Comparison of ENCODE assay signal across 8 cellular contexts in the genomic region with DNA sequence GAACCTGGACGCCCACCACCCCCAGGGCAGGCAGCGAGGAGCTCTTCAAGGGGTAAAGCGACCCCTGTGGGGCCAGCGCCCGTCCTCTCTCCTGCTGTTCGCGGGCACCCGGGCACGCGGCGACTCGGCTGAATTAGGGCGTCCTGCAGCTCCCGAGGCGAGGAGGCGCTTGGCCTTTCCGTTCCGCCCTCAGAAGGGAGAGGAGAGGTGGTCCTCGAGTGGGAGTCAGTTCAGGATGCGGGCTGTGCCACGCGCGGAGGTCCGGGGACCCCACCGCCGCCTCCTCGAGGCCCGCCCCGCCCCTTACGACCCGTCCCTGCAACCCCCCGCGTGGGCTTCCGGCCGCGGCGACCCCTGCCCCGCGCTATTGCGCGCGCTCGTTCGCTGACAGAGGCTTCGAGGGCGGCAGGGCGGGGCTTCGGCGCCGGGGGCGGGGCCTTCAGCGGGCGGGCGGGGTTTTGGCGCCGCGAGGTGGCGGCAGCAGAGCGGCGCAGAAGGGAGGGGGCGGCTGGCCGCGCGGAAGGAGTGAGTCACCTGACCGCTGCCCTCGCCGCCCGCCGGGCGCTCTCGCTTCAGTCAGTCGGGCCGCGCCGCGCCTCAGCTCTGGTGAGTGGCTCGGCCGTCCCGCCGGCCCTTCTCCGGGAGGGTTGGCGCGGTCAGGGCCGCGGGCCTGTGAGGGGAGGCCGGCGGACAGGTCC. TPM values are rescaled to one million over a fixed set of nuclear protein-coding genes. Genes with fewer than 3 reads are reported as not detected.
DNase-seq lines count a peak whose midpoint lies in the region; ATAC-seq and TF ChIP-seq lines count a peak whose summit lies in the region.

A gene (plus strand): TSS at position 575 of the 698 bp plus-strand sequence. CDS start 22,359 bp downstream, outside the sequence.

- peak within 1 kb of the TSS; percentile 79 for H3K4me3 ChIP-seq in kidney epithelial cell (ENCODE audit: low read depth, low read length)

- H3K27me3 ChIP-seq in kidney epithelial cell (ENCODE audit: control insufficient read depth, insufficient read depth, low read length) = no peaks in the 10 kb centered on the region

- DNase-seq in AG08395 (ENCODE audit: low spot score) (peak; percentile 96), NCI-H460 (ENCODE audit: extremely low read depth, low read depth) (peak; percentile 78), cerebellar cortex (ENCODE audit: low spot score) (peak; percentile 83), kidney epithelial cell (ENCODE audit: low read depth) (peak; percentile 52)
- DNase-seq in activated CD4-positive, CD25-positive, alpha-beta regulatory T cell treated with anti-CD3 and anti-CD28 coated beads, Interleukin-2, amount 50 U/mL, for 72 hours = peak; percentile 90
- peak; percentile 78 to 83 for DNase-seq in stimulated activated CD4-positive, alpha-beta T cell treated with anti-CD3 and anti-CD28 coated beads, Interleukin-15, amount 100 ng/mL, for 48 hours (ENCODE audit: low read depth in 2 of 2)

- TF ChIP-seq CTCF in kidney epithelial cell (IDR thresholded peaks at IDR 0.05; ENCODE audit: insufficient read depth, low read length, poor library complexity, severe bottlenecking) = peak; percentile 2

- H3K36me3 ChIP-seq in kidney epithelial cell (ENCODE audit: control insufficient read depth, insufficient read depth, low read length) = no peaks in the 10 kb centered on the region

- ATAC-seq in GM19025 (IDR thresholded peaks at IDR 0.05; ENCODE audit: low read depth, unreplicated experiment) (peak; percentile 50), HG03342 (IDR thresholded peaks at IDR 0.05; ENCODE audit: unreplicated experiment) (peak; percentile 50)

RNA-seq across cellular contexts. Expression of the gene that starts here (rescaled TPM):
- total RNA-seq in NCI-H460 (2014; rRNA removed; shearing (Covaris generic)) = 45.7 and 53.6 TPM in 2 replicates
- polyA plus RNA-seq in NCI-H460 (2014; cell fraction: nucleus; rRNA removed) = 6.7 and 21.0 TPM in 2 replicates
- 34.3 and 37.2 TPM in 2 replicates for total RNA-seq in kidney epithelial cell

Comparison
In these comparisons a context has a peak if more than half of its experiments do, and no peak if none do; other contexts are left out.
1. Peak in every context shown above with its lines: DNase-seq, ATAC-seq and H3K4me3 ChIP-seq.